11 cellular contexts compared by ENCODE assay signal in the genomic region with DNA sequence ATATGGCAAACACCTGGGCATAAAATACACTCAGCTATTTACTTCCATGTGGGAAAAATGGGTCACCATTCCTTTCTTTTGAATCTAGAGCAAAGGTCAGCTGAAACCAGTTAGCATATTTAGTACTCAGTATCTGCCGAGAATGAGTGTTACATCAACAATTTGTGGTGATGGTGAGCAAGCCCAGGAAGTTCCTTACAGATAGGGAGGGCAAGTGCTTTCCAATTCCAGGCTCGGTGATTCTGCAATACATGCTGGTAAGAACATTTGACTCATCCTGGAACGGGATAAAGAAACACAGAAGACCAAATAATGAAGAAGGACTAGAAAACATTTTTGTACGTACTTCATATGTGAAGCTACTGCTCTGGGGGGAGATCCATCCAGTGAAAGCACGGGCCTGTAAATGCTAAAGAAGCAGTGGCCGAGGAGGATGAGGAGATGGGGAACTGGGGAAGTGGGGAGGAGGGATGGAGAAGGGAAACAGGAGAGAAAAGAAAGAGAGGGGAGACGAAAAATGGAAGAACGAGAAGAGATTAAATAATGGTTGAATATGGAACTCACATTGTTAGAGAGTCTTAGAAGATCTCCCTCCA.
A peak's percentile ranks its signal among the peaks of the same experiment; 100 is the strongest.
DNase-seq lines count a peak whose midpoint lies in the region; ATAC-seq and TF ChIP-seq lines count a peak whose summit lies in the region.
"Had no signal": no experiment of that assay in that cellular context is flagged by ENCODE, and none has a peak within 500 bp of the region (broad histone marks: within the 10 kb centered on the region; RNA-seq: fewer than 3 reads in every experiment).

No MANE protein-coding gene starts in this region.

- H3K4me3 ChIP-seq in body of pancreas (no peak overlapping the region), thoracic aorta (no peak overlapping the region), vagina (no peak overlapping the region)

- DNase-seq in HS-27A (ENCODE audit: low read depth), result peak; percentile 73
- peak in 1 of 4 donors; percentile 46 for DNase-seq in body of pancreas
- peak; percentile 69 for DNase-seq in left cardiac atrium
- DNase-seq in thoracic aorta (ENCODE audit: low spot score), result peak; percentile 38
- DNase-seq in activated naive CD4-positive, alpha-beta T cell treated with anti-CD3 and anti-CD28 coated beads, Interleukin-2, amount 50 U/mL, for 16 hours, result no peak
- no peak for DNase-seq in NCI-H2081 treated with DMSO at 0.1 percent for 48 hours (lab: John Stamatoyannopoulos, UW)
- DNase-seq in vagina (ENCODE audit: extremely low spot score in 2 of 2), result no peak
- DNase-seq: cortex of kidney, NCI-H510A treated with DMSO at 0.1 percent for 48 hours, retina had no signal

- no peaks in the 10 kb centered on the region for H3K36me3 ChIP-seq in body of pancreas (replicated peaks in 1 of 2; ENCODE audit: insufficient read depth in 1 of 2, low read depth in 2 of 2)
- H3K36me3 ChIP-seq in thoracic aorta, result no peaks in the 10 kb centered on the region
- no peaks in the 10 kb centered on the region for H3K36me3 ChIP-seq in vagina

- TF ChIP-seq POLR2A in body of pancreas (IDR thresholded peaks at IDR 0.05), result no peak
- TF ChIP-seq POLR2A in vagina (IDR thresholded peaks at IDR 0.05), result no peak

- no peak overlapping the region for H3K27ac ChIP-seq in body of pancreas
- peak overlapping the region in 1 of 2 donors; percentile 5 for H3K27ac ChIP-seq in thoracic aorta
- H3K27ac ChIP-seq in vagina, result no peak overlapping the region

- WGBS in body of pancreas, 2 donors, result 59 to 63% methylated on average over 8 of the region's 8 CpGs

- H3K27me3 ChIP-seq in body of pancreas (no peaks in the 10 kb centered on the region), thoracic aorta (replicated peaks; ENCODE audit: insufficient read depth) (no peaks in the 10 kb centered on the region), vagina (no peaks in the 10 kb centered on the region)

- H3K4me1 ChIP-seq in body of pancreas (no peaks in the 10 kb centered on the region), thoracic aorta (ENCODE audit: control insufficient read depth in 1 of 2, low read depth in 2 of 2) (peaks cover 0 to 21% of the 10 kb centered on the region in 2 donors), vagina (no peaks in the 10 kb centered on the region)

- intact Hi-C loops in body of pancreas (cut with DNase I) (no loop called here), left cardiac atrium (cut with DNase I) (loop anchor here in 1 of 2 donors (5.0 kb wide), 1 partner anchor 37 kb away; no protein-coding TSS in a partner anchor), vagina (cut with DNase I) (no loop called here)

- TF ChIP-seq CTCF in body of pancreas (IDR thresholded peaks at IDR 0.05), result no peak
- no peak for TF ChIP-seq CTCF in thoracic aorta (IDR thresholded peaks at IDR 0.05)
- no peak for TF ChIP-seq CTCF in vagina (IDR thresholded peaks at IDR 0.05)

- ATAC-seq in body of pancreas, result peak; percentile 40
- peak; percentile 91 to 96 for ATAC-seq in left cardiac atrium
- ATAC-seq in thoracic aorta (ENCODE audit: insufficient number of reproducible peaks, low FRiP score, low read depth), result peak; percentile 54
- no peak for ATAC-seq in HG03280 (IDR thresholded peaks at IDR 0.05; ENCODE audit: unreplicated experiment)

- H3K9me3 ChIP-seq in body of pancreas (no peaks in the 10 kb centered on the region), thoracic aorta (no peaks in the 10 kb centered on the region), vagina (no peaks in the 10 kb centered on the region)

Comparison
In these comparisons a context has a peak if more than half of its experiments do, and no peak if none do; other contexts are left out.
1. DNase-seq: peak in HS-27A (single experiment), left cardiac atrium (single experiment) and thoracic aorta (single experiment); none in activated naive CD4-positive, alpha-beta T cell treated with anti-CD3 and anti-CD28 coated beads, Interleukin-2, amount 50 U/mL, for 16 hours (single experiment), NCI-H2081 treated with DMSO at 0.1 percent for 48 hours (single experiment) and vagina (0 of 2).